8 cellular contexts compared by ENCODE assay signal in genomic region chr6:29647927-29648642, GRCh38. TPM values are rescaled to one million over a fixed set of nuclear protein-coding genes. Genes with fewer than 3 reads are reported as not detected.
DNase-seq lines count a peak whose midpoint lies in the region; ATAC-seq and TF ChIP-seq lines count a peak whose summit lies in the region.

No MANE protein-coding gene starts in this region.

- H3K27me3 Mint-ChIP-seq in CD4-positive, alpha-beta T cell: no peaks in the 10 kb centered on the region

- POLR2A ChIA-PET in CD4-positive, alpha-beta T cell (lab: Charles Lee): interaction anchor here (2.9 kb wide), 1 partner anchor 20 kb away, joined by 14 read pairs; no protein-coding TSS in a partner anchor

- no peak overlapping the region for H3K27ac Mint-ChIP-seq in CD4-positive, alpha-beta T cell

- H3K27ac ChIP-seq in breast epithelium (no peak overlapping the region), osteoblast (ENCODE audit: low read depth, low read length) (no peak overlapping the region)
- no peak overlapping the region for H3K27ac ChIP-seq in CD4-positive, alpha-beta T cell (ENCODE audit: low read depth, low read length)

- intact Hi-C loops in breast epithelium (cut with DNase I; ENCODE audit: low total_unique reads): no loop called here
- intact Hi-C loops in CD4-positive, alpha-beta T cell (cut with DNase I, micrococcal nuclease): loop anchor here in 1 of 2 experiments (1.0 kb wide), 1 partner anchor 15 kb away; the partner anchor contains the start of gene GABBR1

- no peaks in the 10 kb centered on the region for H3K79me2 ChIP-seq in osteoblast (ENCODE audit: insufficient read depth, low read length)

- H3K4me1 ChIP-seq in breast epithelium (no peaks in the 10 kb centered on the region), osteoblast (ENCODE audit: insufficient read depth, low read length) (peaks cover 5% of the 10 kb centered on the region)

- no peak for TF ChIP-seq POLR2A in breast epithelium (IDR thresholded peaks at IDR 0.05)

- H3K36me3 ChIP-seq in breast epithelium (no peaks in the 10 kb centered on the region), osteoblast (ENCODE audit: insufficient read depth, low read length) (no peaks in the 10 kb centered on the region)

- H2AFZ ChIP-seq in osteoblast (ENCODE audit: low read length): no peak overlapping the region

- TF ChIP-seq CTCF in breast epithelium (IDR thresholded peaks at IDR 0.05) (peak in 2 of 3 donors; percentile 42 to 59), osteoblast (IDR thresholded peaks at IDR 0.05; ENCODE audit: extremely low read depth, low read depth, low read length) (peak; percentile 67)
- no peak for TF ChIP-seq CTCF in CD4-positive, alpha-beta T cell (IDR thresholded peaks at IDR 0.05)

- no peaks in the 10 kb centered on the region for H3K9me3 Mint-ChIP-seq in CD4-positive, alpha-beta T cell

- DNase-seq in NCI-H2029 (lab: John Stamatoyannopoulos, UW) (peak; percentile 2), NCI-H2029 treated with DMSO at 0.1 percent for 48 hours (lab: John Stamatoyannopoulos, UW) (no peak), NCI-H1694 treated with DMSO at 0.1 percent for 48 hours (lab: John Stamatoyannopoulos, UW) (peak; percentile 8), breast epithelium (ENCODE audit: low spot score in 2 of 2) (no peak), osteoblast (ENCODE audit: insufficient read length, low spot score, missing footprints) (peak; percentile 91), occipital lobe (lab: John Stamatoyannopoulos, UW) (no peak)
- DNase-seq in activated naive CD4-positive, alpha-beta T cell treated with Interleukin-2 at 50 U/mL for 16 hours: no peak
- no peak for DNase-seq in CD4-positive, alpha-beta T cell

- no peaks in the 10 kb centered on the region for H3K27me3 ChIP-seq in breast epithelium
- H3K27me3 ChIP-seq in osteoblast (ENCODE audit: insufficient read depth, low read length): no peaks in the 10 kb centered on the region
- H3K27me3 ChIP-seq in CD4-positive, alpha-beta T cell (ENCODE audit: control insufficient read depth, insufficient read depth, low read length): no peaks in the 10 kb centered on the region

- no peak overlapping the region for H3K4me3 Mint-ChIP-seq in CD4-positive, alpha-beta T cell

- no peak overlapping the region for H3K4me2 ChIP-seq in osteoblast (ENCODE audit: insufficient read depth, low read length)

- peaks cover 18% of the 10 kb centered on the region for H3K4me1 Mint-ChIP-seq in CD4-positive, alpha-beta T cell (ENCODE audit: low read depth)

- no peaks in the 10 kb centered on the region for H3K36me3 Mint-ChIP-seq in CD4-positive, alpha-beta T cell (ENCODE audit: low read depth)

- CTCF ChIA-PET in CD4-positive, alpha-beta T cell (lab: Charles Lee): interaction anchor here (1.0 to 1.4 kb wide), 2 partner anchors 14 to 19 kb away, joined by 3 to 6 read pairs; no protein-coding TSS in a partner anchor

- ATAC-seq in CD4-positive, alpha-beta T cell (ENCODE audit: poor library complexity): no peak

- no peak overlapping the region for H3K4me3 ChIP-seq in breast epithelium
- no peak overlapping the region for H3K4me3 ChIP-seq in osteoblast (ENCODE audit: insufficient read depth, low read length)

- H4K20me1 ChIP-seq in osteoblast (ENCODE audit: insufficient read depth, low read length): no peaks in the 10 kb centered on the region

- H3K9me3 ChIP-seq in breast epithelium (no peaks in the 10 kb centered on the region), osteoblast (ENCODE audit: low read depth, low read length) (no peaks in the 10 kb centered on the region)
- H3K9me3 ChIP-seq in CD4-positive, alpha-beta T cell (ENCODE audit: control insufficient read depth, low read length): no peaks in the 10 kb centered on the region

RNA-seq across cellular contexts. Expression of gene MOG, which starts 8.8 kb away (rescaled TPM):
- total RNA-seq in breast epithelium: not detected
- total RNA-seq in osteoblast: not detected in 2 replicates
- not detected for total RNA-seq in occipital lobe
- total RNA-seq in CD4-positive, alpha-beta T cell: not detected

RNA-seq across cellular contexts. Expression of gene GABBR1, which starts 15.1 kb away (rescaled TPM):
- total RNA-seq in breast epithelium: 10 to 100 TPM; 26.1 to 49.2 (median 48.4) TPM
- total RNA-seq in osteoblast: 7.6 and 10.9 TPM in 2 replicates
- total RNA-seq in occipital lobe: 91.1 TPM
- total RNA-seq in CD4-positive, alpha-beta T cell: 10 to 100 TPM; 78.4 to 79.9 TPM

RNA-seq across cellular contexts. Expression of gene ZFP57, which starts 32.9 kb away (rescaled TPM):
- total RNA-seq in breast epithelium (1 to 10 TPM in 1 of 3 donors, under 1 TPM in 1, not detected in 1; 0.29 to 2.9 TPM), osteoblast (0.36 and 0.59 TPM in 2 replicates), occipital lobe (not detected)
- total RNA-seq in CD4-positive, alpha-beta T cell: not detected

Comparison
In these comparisons a context has a peak if more than half of its experiments do, and no peak if none do; other contexts are left out.
1. DNase-seq: peak in NCI-H2029 (single experiment), NCI-H1694 treated with DMSO at 0.1 percent for 48 hours (single experiment) and osteoblast (single experiment); none in NCI-H2029 treated with DMSO at 0.1 percent for 48 hours (single experiment), breast epithelium (0 of 2), activated naive CD4-positive, alpha-beta T cell treated with Interleukin-2 at 50 U/mL for 16 hours (single experiment), occipital lobe (single experiment) and CD4-positive, alpha-beta T cell (0 of 10).